ENCODE assay signal across 14 cellular contexts in the genomic region with DNA sequence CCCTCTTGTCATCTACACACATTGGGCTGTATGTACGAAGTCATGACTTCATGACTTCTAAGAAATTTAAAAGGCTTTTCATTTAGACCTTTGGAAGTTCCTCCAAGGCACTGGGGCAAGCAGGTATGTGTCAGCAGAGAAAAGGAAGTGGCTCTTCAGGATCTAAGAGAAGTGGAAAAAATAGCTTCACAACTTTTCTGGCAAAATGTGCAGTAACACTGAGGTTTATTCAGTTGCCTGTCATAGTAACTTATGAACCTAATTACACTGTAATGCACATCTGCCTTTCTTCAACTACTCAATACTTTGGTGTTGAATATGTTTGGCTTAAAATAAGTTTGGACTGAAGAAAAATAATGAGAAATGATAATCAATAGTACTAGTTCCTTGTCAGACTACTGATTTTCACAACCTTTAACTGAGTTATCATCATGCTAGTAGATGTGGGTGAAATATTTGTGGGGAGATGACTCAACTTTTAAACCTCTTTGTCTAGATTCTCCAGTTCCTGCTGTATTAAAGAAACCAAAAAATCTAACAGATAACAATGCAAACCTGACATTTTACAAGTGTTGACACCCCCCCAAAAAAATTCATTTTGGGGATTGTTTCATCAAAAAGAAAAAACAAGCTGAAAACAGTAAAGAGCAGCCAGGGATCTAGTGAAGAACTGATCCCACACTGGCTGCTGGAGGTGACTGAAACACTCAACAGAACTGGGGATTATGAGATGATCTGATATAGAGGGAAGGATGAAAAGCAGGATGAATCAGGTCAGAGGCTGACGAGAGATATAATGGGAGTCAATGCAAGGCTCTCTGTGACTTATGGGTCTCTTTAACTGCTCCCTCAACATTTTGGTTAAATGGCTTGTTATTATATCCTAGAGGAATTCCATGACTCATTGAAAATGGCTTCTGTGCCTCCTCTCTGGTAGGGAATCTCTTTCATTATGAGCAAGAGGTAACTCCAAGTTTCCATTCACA.
DNase-seq lines count a peak whose midpoint lies in the region; ATAC-seq and TF ChIP-seq lines count a peak whose summit lies in the region.
"Had no signal": no experiment of that assay in that cellular context is flagged by ENCODE, and none has a peak within 500 bp of the region (broad histone marks: within the 10 kb centered on the region; RNA-seq: fewer than 3 reads in every experiment).

No MANE protein-coding gene starts in this region.

- no peaks in the 10 kb centered on the region; the same call in 1 of the 2 replicates for H3K27me3 Mint-ChIP-seq in WTC11 (ENCODE audit: low read depth)

- TF ChIP-seq CTCF in WTC11 (IDR thresholded peaks at IDR 0.05): no peak

- POLR2A ChIA-PET in WTC11 (lab: Charles Lee): no interaction called here

- peak; percentile 42 for DNase-seq in ACHN
- DNase-seq in HS-27A (ENCODE audit: low read depth): peak; percentile 79
- peak; percentile 32 for DNase-seq in amniotic stem cell (lab: John Stamatoyannopoulos, UW)
- DNase-seq in hepatic stellate cell (ENCODE audit: low spot score): peak; percentile 10
- DNase-seq in WTC11 (ENCODE audit: low spot score): no peak
- DNase-seq in midbrain (lab: John Stamatoyannopoulos, UW): no peak
- no peak for DNase-seq in KBM-7
- DNase-seq: activated naive CD8-positive, alpha-beta T cell treated with anti-CD3 and anti-CD28 coated beads for 36 hours; AML-193; GDM1; NCI-H187 treated with DMSO at 0.1 percent for 48 hours; thyroid gland had no signal

- ATAC-seq in WTC11 (no peak), GM18517 (IDR thresholded peaks at IDR 0.05; ENCODE audit: unreplicated experiment) (no peak)
- ATAC-seq: HepG2 had no signal

- H3K9me3 Mint-ChIP-seq in WTC11: 0 out of 2 replicates have a peak, but pooled peaks cover 7% of the 10 kb centered on the region

- H3K4me1 Mint-ChIP-seq in WTC11: peaks cover 11% of the 10 kb centered on the region
- H3K4me1 Mint-ChIP-seq: activated naive CD8-positive, alpha-beta T cell treated with anti-CD3 and anti-CD28 coated beads for 36 hours had no signal

- no peak overlapping the region for H3K27ac Mint-ChIP-seq in WTC11
- H3K27ac Mint-ChIP-seq: activated naive CD8-positive, alpha-beta T cell treated with anti-CD3 and anti-CD28 coated beads for 36 hours had no signal

- H3K4me3 Mint-ChIP-seq in WTC11: no peak overlapping the region
- H3K4me3 Mint-ChIP-seq: activated naive CD8-positive, alpha-beta T cell treated with anti-CD3 and anti-CD28 coated beads for 36 hours had no signal

- H3K36me3 Mint-ChIP-seq in WTC11: no peaks in the 10 kb centered on the region
- H3K36me3 Mint-ChIP-seq: activated naive CD8-positive, alpha-beta T cell treated with anti-CD3 and anti-CD28 coated beads for 36 hours had no signal

- CTCF ChIA-PET in WTC11 (lab: Charles Lee): no interaction called here

- in situ Hi-C loops in ACHN (cut with HindIII; ENCODE audit: low pct_ligation_motif_present, low pct_unique_long_range_greater_than_20kb, low sequenced_read_pairs) (no loop called here), KBM-7 (cut with MboI; ENCODE audit: low pct_unique_long_range_greater_than_20kb, low sequenced_read_pairs) (no loop called here)

TF ChIP-seq in WTC11, 78 proteins besides CTCF, POLR2A, EP300 and RAD21:
- TF ChIP-seq ELF4 (CRISPR knock-in tag; IDR thresholded peaks at IDR 0.05; ENCODE audit: low read depth): no peak
- TF ChIP-seq ZBTB21 (CRISPR knock-in tag; IDR thresholded peaks at IDR 0.05; ENCODE audit: borderline replicate concordance): no peak
- TF ChIP-seq, protein P1, sequence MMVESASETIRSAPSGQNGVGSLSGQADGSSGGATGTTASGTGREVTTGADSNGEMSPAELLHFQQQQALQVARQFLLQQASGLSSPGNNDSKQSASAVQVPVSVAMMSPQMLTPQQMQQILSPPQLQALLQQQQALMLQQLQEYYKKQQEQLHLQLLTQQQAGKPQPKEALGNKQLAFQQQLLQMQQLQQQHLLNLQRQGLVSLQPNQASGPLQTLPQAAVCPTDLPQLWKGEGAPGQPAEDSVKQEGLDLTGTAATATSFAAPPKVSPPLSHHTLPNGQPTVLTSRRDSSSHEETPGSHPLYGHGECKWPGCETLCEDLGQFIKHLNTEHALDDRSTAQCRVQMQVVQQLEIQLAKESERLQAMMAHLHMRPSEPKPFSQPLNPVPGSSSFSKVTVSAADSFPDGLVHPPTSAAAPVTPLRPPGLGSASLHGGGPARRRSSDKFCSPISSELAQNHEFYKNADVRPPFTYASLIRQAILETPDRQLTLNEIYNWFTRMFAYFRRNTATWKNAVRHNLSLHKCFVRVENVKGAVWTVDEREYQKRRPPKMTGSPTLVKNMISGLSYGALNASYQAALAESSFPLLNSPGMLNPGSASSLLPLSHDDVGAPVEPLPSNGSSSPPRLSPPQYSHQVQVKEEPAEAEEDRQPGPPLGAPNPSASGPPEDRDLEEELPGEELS (CRISPR knock-in tag; IDR thresholded peaks at IDR 0.05): no peak
- TF ChIP-seq, protein P2, sequence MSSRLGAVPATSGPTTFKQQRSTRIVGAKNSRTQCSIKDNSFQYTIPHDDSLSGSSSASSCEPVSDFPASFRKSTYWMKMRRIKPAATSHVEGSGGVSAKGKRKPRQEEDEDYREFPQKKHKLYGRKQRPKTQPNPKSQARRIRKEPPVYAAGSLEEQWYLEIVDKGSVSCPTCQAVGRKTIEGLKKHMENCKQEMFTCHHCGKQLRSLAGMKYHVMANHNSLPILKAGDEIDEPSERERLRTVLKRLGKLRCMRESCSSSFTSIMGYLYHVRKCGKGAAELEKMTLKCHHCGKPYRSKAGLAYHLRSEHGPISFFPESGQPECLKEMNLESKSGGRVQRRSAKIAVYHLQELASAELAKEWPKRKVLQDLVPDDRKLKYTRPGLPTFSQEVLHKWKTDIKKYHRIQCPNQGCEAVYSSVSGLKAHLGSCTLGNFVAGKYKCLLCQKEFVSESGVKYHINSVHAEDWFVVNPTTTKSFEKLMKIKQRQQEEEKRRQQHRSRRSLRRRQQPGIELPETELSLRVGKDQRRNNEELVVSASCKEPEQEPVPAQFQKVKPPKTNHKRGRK (CRISPR knock-in tag; IDR thresholded peaks at IDR 0.05; ENCODE audit: borderline replicate concordance): no peak
- TF ChIP-seq NFE2L1 (CRISPR knock-in tag; IDR thresholded peaks at IDR 0.05): no peak
- no peak for TF ChIP-seq ETV6 (CRISPR knock-in tag; IDR thresholded peaks at IDR 0.05)
- no peak for TF ChIP-seq NR2C2 (CRISPR knock-in tag; IDR thresholded peaks at IDR 0.05)
- no peak for TF ChIP-seq SMAD3 (CRISPR knock-in tag; IDR thresholded peaks at IDR 0.05; ENCODE audit: borderline replicate concordance)
- no peak for TF ChIP-seq CREB1 (CRISPR knock-in tag; IDR thresholded peaks at IDR 0.05)
- no peak for TF ChIP-seq JAZF1 (CRISPR knock-in tag; IDR thresholded peaks at IDR 0.05)
- TF ChIP-seq, protein P3, sequence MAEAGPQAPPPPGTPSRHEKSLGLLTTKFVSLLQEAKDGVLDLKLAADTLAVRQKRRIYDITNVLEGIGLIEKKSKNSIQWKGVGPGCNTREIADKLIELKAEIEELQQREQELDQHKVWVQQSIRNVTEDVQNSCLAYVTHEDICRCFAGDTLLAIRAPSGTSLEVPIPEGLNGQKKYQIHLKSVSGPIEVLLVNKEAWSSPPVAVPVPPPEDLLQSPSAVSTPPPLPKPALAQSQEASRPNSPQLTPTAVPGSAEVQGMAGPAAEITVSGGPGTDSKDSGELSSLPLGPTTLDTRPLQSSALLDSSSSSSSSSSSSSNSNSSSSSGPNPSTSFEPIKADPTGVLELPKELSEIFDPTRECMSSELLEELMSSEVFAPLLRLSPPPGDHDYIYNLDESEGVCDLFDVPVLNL (CRISPR knock-in tag; IDR thresholded peaks at IDR 0.05; ENCODE audit: borderline replicate concordance, low read depth): no peak
- no peak for TF ChIP-seq CREM (CRISPR knock-in tag; IDR thresholded peaks at IDR 0.05)

Comparison
In these comparisons a context has a peak if more than half of its experiments do, and no peak if none do; other contexts are left out.
1. DNase-seq: peak in ACHN (single experiment), HS-27A (single experiment), amniotic stem cell (single experiment) and hepatic stellate cell (single experiment); none in WTC11 (single experiment), midbrain (single experiment) and KBM-7 (single experiment).